In genomic region chr6:34520645-34521462, GRCh38 we compare ENCODE assay signal across 29 cellular contexts. TPM values are rescaled to one million over a fixed set of nuclear protein-coding genes. Genes with fewer than 3 reads are reported as not detected.
"Had no signal": no experiment of that assay in that cellular context is flagged by ENCODE, and none has a peak within 500 bp of the region (broad histone marks: within the 10 kb centered on the region; RNA-seq: fewer than 3 reads in every experiment).

No MANE protein-coding gene starts in this region.

- ATAC-seq: activated CD4-positive, alpha-beta T cell treated with anti-CD3 and anti-CD28 coated beads for 36 hours; natural killer cell treated with Interleukin-12 subunit alpha and Interleukin-12 subunit beta and Interleukin-15 and Interleukin-18, amount 100 ng/mL, for 72 hours had no signal

- FAIRE-seq: bronchial epithelial cell, keratinocyte, TTC549 had no signal

- DNase-seq: activated CD4-positive, alpha-beta T cell treated with anti-CD3 and anti-CD28 coated beads, Interleukin-2, amount 50 U/mL, for 4 hours; activated CD8-positive, alpha-beta memory T cell treated with anti-CD3 and anti-CD28 coated beads for 24 hours; activated CD8-positive, alpha-beta memory T cell treated with anti-CD3 and anti-CD28 coated beads, Interleukin-2, amount 50 U/mL, for 4 hours; activated naive CD4-positive, alpha-beta T cell treated with Interleukin-2 at 50 U/mL for 16 hours; activated naive CD8-positive, alpha-beta T cell treated with anti-CD3 and anti-CD28 coated beads for 36 hours; activated T-cell treated with anti-CD3 and anti-CD28 coated beads, Interleukin-2, amount 50 U/mL, for 24 hours; cerebellar nuclear complex; effector CD8-positive, alpha-beta T cell; erythroblast; foreskin fibroblast; nucleus accumbens; retina; sigmoid colon; stimulated activated CD4-positive, alpha-beta T cell treated with anti-CD3 and anti-CD28 coated beads, Interleukin-4, amount 100 ng/mL, for 1 hour; stimulated activated naive CD4-positive, alpha-beta T cell; T-helper 1 cell; WERI-Rb-1 had no signal

- H3K4me1 Mint-ChIP-seq: activated CD4-positive, alpha-beta T cell treated with anti-CD3 and anti-CD28 coated beads for 36 hours; activated naive CD8-positive, alpha-beta T cell treated with anti-CD3 and anti-CD28 coated beads for 36 hours had no signal

- H3K9me3 Mint-ChIP-seq: activated naive CD8-positive, alpha-beta T cell treated with anti-CD3 and anti-CD28 coated beads for 36 hours; activated T-cell treated with anti-CD3 and anti-CD28 coated beads, Interleukin-2, amount 50 U/mL, for 24 hours; activated T-helper 2 cell treated with anti-CD3 and anti-CD28 coated beads, Interferon-gamma antibody, Interleukin-2, Interleukin-4, amounts not matched to agents 10 μg/mL and 5 μg/mL and 100 μg/mL, durations not matched to agents 14 hours and 24 hours and 36 hours; dendritic cell treated with granulocyte-macrophage colony-stimulating factor and Interleukin-4, amounts not matched to agents 40 ng/mL and 50 ng/mL, for 4 days; natural killer cell treated with Interleukin-12 subunit alpha and Interleukin-12 subunit beta and Interleukin-15 and Interleukin-18, amount 100 ng/mL, for 72 hours; type B pancreatic cell had no signal

- H3K27me3 Mint-ChIP-seq: activated CD4-positive, alpha-beta T cell treated with anti-CD3 and anti-CD28 coated beads for 36 hours; activated naive CD8-positive, alpha-beta T cell treated with anti-CD3 and anti-CD28 coated beads for 36 hours; activated T-cell treated with anti-CD3 and anti-CD28 coated beads, Interleukin-2, amount 50 U/mL, for 24 hours; natural killer cell treated with Interleukin-12 subunit alpha and Interleukin-12 subunit beta and Interleukin-15 and Interleukin-18, amount 100 ng/mL, for 72 hours; type B pancreatic cell had no signal

- H3K36me3 Mint-ChIP-seq: activated naive CD8-positive, alpha-beta T cell treated with anti-CD3 and anti-CD28 coated beads for 36 hours; natural killer cell treated with Interleukin-12 subunit alpha and Interleukin-12 subunit beta and Interleukin-15 and Interleukin-18, amount 100 ng/mL, for 72 hours; type B pancreatic cell had no signal

- H3K4me3 Mint-ChIP-seq: activated CD4-positive, alpha-beta T cell treated with anti-CD3 and anti-CD28 coated beads for 36 hours; activated naive CD8-positive, alpha-beta T cell treated with anti-CD3 and anti-CD28 coated beads for 36 hours; activated T-cell treated with anti-CD3 and anti-CD28 coated beads, Interleukin-2, amount 50 U/mL, for 24 hours; dendritic cell treated with granulocyte-macrophage colony-stimulating factor and Interleukin-4, amounts not matched to agents 40 ng/mL and 50 ng/mL, for 4 days; natural killer cell treated with Interleukin-12 subunit alpha and Interleukin-12 subunit beta and Interleukin-15 and Interleukin-18, amount 100 ng/mL, for 72 hours; type B pancreatic cell had no signal

- H3K27ac Mint-ChIP-seq: activated CD4-positive, alpha-beta T cell treated with anti-CD3 and anti-CD28 coated beads for 36 hours; activated naive CD8-positive, alpha-beta T cell treated with anti-CD3 and anti-CD28 coated beads for 36 hours; activated T-cell treated with anti-CD3 and anti-CD28 coated beads, Interleukin-2, amount 50 U/mL, for 24 hours; activated T-helper 2 cell treated with anti-CD3 and anti-CD28 coated beads, Interferon-gamma antibody, Interleukin-2, Interleukin-4, amounts not matched to agents 10 μg/mL and 5 μg/mL and 100 μg/mL, durations not matched to agents 14 hours and 24 hours and 36 hours; dendritic cell treated with granulocyte-macrophage colony-stimulating factor and Interleukin-4, amounts not matched to agents 40 ng/mL and 50 ng/mL, for 4 days; natural killer cell treated with Interleukin-12 subunit alpha and Interleukin-12 subunit beta and Interleukin-15 and Interleukin-18, amount 100 ng/mL, for 72 hours; type B pancreatic cell had no signal

RNA-seq across cellular contexts. Expression of gene SPDEF, which starts 35.3 kb away (rescaled TPM):
- total RNA-seq: activated naive CD8-positive, alpha-beta T cell treated with anti-CD3 and anti-CD28 coated beads for 36 hours; lung microvascular endothelial cell; natural killer cell treated with Interleukin-12 subunit alpha and Interleukin-12 subunit beta and Interleukin-15 and Interleukin-18, amount 100 ng/mL, for 72 hours; smooth muscle cell; thoracic aorta had no signal

RNA-seq across cellular contexts. Expression of gene PACSIN1, which starts 55.0 kb away (rescaled TPM):
- total RNA-seq: activated T-helper 2 cell treated with anti-CD3 and anti-CD28 coated beads, Interferon-gamma antibody, Interleukin-2, Interleukin-4, amounts not matched to agents 10 μg/mL and 5 μg/mL and 100 μg/mL, durations not matched to agents 14 hours and 24 hours and 36 hours; bronchial epithelial cell; lung microvascular endothelial cell; smooth muscle cell had no signal
- polyA plus RNA-seq: fibroblast of lung, keratinocyte, smooth muscle cell had no signal
